1 cellular context compared by ENCODE assay signal in the genomic region with DNA sequence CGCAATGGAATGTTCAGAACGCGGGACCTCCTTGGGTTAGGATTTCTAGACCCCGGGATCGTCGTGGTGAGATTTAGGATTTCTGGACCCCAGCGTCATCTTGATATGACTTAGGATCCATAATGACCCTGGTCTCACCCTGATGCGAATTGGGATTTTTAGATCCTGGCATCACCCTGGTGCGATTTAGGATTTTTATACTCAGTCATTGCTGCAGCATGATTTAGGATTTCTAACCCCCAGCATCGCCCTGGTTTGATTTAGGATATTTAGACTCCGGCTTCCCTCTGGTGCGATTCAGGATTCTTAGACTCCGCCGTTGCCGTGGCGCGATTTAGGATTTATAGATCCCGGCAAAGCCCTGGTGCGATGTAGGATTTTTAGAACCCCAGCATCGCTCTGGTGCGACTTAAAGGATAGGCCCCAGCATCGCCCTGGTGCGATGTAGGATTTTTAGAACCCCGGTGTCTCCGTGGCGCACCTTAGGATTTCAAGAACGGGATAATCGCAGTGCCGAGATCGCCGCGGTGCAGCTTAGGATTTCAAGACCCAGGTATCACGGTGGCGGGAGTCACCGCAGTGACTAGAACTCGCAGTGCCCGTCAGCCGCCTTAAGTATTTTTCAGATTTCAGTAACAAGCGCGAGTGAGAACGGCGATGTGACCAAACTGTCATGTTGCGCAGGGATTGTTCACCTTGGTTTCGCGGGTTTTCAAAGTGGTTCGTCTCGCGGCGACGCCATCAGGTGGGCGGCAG.
TF ChIP-seq lines count a peak whose summit lies in the region.

No MANE protein-coding gene starts in this region.

TF ChIP-seq in H1, 55 proteins besides CTCF, POLR2A, EP300 and RAD21:
- no peak for TF ChIP-seq HDAC6 (IDR thresholded peaks at IDR 0.05; ENCODE audit: low read depth, low read length)
- TF ChIP-seq, protein P1, sequence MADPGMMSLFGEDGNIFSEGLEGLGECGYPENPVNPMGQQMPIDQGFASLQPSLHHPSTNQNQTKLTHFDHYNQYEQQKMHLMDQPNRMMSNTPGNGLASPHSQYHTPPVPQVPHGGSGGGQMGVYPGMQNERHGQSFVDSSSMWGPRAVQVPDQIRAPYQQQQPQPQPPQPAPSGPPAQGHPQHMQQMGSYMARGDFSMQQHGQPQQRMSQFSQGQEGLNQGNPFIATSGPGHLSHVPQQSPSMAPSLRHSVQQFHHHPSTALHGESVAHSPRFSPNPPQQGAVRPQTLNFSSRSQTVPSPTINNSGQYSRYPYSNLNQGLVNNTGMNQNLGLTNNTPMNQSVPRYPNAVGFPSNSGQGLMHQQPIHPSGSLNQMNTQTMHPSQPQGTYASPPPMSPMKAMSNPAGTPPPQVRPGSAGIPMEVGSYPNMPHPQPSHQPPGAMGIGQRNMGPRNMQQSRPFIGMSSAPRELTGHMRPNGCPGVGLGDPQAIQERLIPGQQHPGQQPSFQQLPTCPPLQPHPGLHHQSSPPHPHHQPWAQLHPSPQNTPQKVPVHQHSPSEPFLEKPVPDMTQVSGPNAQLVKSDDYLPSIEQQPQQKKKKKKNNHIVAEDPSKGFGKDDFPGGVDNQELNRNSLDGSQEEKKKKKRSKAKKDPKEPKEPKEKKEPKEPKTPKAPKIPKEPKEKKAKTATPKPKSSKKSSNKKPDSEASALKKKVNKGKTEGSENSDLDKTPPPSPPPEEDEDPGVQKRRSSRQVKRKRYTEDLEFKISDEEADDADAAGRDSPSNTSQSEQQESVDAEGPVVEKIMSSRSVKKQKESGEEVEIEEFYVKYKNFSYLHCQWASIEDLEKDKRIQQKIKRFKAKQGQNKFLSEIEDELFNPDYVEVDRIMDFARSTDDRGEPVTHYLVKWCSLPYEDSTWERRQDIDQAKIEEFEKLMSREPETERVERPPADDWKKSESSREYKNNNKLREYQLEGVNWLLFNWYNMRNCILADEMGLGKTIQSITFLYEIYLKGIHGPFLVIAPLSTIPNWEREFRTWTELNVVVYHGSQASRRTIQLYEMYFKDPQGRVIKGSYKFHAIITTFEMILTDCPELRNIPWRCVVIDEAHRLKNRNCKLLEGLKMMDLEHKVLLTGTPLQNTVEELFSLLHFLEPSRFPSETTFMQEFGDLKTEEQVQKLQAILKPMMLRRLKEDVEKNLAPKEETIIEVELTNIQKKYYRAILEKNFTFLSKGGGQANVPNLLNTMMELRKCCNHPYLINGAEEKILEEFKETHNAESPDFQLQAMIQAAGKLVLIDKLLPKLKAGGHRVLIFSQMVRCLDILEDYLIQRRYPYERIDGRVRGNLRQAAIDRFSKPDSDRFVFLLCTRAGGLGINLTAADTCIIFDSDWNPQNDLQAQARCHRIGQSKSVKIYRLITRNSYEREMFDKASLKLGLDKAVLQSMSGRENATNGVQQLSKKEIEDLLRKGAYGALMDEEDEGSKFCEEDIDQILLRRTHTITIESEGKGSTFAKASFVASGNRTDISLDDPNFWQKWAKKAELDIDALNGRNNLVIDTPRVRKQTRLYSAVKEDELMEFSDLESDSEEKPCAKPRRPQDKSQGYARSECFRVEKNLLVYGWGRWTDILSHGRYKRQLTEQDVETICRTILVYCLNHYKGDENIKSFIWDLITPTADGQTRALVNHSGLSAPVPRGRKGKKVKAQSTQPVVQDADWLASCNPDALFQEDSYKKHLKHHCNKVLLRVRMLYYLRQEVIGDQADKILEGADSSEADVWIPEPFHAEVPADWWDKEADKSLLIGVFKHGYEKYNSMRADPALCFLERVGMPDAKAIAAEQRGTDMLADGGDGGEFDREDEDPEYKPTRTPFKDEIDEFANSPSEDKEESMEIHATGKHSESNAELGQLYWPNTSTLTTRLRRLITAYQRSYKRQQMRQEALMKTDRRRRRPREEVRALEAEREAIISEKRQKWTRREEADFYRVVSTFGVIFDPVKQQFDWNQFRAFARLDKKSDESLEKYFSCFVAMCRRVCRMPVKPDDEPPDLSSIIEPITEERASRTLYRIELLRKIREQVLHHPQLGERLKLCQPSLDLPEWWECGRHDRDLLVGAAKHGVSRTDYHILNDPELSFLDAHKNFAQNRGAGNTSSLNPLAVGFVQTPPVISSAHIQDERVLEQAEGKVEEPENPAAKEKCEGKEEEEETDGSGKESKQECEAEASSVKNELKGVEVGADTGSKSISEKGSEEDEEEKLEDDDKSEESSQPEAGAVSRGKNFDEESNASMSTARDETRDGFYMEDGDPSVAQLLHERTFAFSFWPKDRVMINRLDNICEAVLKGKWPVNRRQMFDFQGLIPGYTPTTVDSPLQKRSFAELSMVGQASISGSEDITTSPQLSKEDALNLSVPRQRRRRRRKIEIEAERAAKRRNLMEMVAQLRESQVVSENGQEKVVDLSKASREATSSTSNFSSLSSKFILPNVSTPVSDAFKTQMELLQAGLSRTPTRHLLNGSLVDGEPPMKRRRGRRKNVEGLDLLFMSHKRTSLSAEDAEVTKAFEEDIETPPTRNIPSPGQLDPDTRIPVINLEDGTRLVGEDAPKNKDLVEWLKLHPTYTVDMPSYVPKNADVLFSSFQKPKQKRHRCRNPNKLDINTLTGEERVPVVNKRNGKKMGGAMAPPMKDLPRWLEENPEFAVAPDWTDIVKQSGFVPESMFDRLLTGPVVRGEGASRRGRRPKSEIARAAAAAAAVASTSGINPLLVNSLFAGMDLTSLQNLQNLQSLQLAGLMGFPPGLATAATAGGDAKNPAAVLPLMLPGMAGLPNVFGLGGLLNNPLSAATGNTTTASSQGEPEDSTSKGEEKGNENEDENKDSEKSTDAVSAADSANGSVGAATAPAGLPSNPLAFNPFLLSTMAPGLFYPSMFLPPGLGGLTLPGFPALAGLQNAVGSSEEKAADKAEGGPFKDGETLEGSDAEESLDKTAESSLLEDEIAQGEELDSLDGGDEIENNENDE (IDR thresholded peaks at IDR 0.05; ENCODE audit: insufficient replicate concordance, low read length), result no peak
- no peak for TF ChIP-seq PHF8 (conservative IDR thresholded peaks at IDR 0.05; ENCODE audit: low read depth, low read length)
- TF ChIP-seq BRCA1 (IDR thresholded peaks at IDR 0.05; ENCODE audit: low read depth, low read length), result no peak
- TF ChIP-seq SRF (IDR thresholded peaks at IDR 0.05; ENCODE audit: low read depth, low read length), result no peak
- no peak for TF ChIP-seq SP1 (IDR thresholded peaks at IDR 0.05; ENCODE audit: low read depth, low read length)
- no peak for TF ChIP-seq POLR2AphosphoS5 (IDR thresholded peaks at IDR 0.05; ENCODE audit: low read depth, low read length)
- no peak for TF ChIP-seq RXRA (IDR thresholded peaks at IDR 0.05; ENCODE audit: insufficient read depth, low read depth, low read length)
- no peak for TF ChIP-seq NRF1 (IDR thresholded peaks at IDR 0.05; ENCODE audit: low read depth, low read length)
- TF ChIP-seq YY1 (IDR thresholded peaks at IDR 0.05; ENCODE audit: low read depth, low read length), result no peak
- no peak for TF ChIP-seq SIX5 (IDR thresholded peaks at IDR 0.05; ENCODE audit: low read depth, low read length)
- no peak for TF ChIP-seq KDM1A (IDR thresholded peaks at IDR 0.05; ENCODE audit: borderline replicate concordance, low read length)
- TF ChIP-seq EGR1 (IDR thresholded peaks at IDR 0.05; ENCODE audit: borderline replicate concordance, low read depth, low read length), result no peak
- no peak for TF ChIP-seq POU5F1 (IDR thresholded peaks at IDR 0.05; ENCODE audit: low read depth, low read length)
- no peak for TF ChIP-seq SP2 (IDR thresholded peaks at IDR 0.05; ENCODE audit: low read length)
- no peak for TF ChIP-seq NANOG (IDR thresholded peaks at IDR 0.05; ENCODE audit: insufficient read depth, low read depth, low read length, poor library complexity, severe bottlenecking)
- TF ChIP-seq, protein P2, sequence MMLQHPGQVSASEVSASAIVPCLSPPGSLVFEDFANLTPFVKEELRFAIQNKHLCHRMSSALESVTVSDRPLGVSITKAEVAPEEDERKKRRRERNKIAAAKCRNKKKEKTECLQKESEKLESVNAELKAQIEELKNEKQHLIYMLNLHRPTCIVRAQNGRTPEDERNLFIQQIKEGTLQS (IDR thresholded peaks at IDR 0.05; ENCODE audit: insufficient read depth, low read depth, low read length), result no peak
- TF ChIP-seq CHD1 (IDR thresholded peaks at IDR 0.05; ENCODE audit: low read depth, low read length), result no peak
- TF ChIP-seq TBP (IDR thresholded peaks at IDR 0.05; ENCODE audit: low read depth, low read length), result no peak
